ENCODE assay signal across 1 cellular context in the genomic region with DNA sequence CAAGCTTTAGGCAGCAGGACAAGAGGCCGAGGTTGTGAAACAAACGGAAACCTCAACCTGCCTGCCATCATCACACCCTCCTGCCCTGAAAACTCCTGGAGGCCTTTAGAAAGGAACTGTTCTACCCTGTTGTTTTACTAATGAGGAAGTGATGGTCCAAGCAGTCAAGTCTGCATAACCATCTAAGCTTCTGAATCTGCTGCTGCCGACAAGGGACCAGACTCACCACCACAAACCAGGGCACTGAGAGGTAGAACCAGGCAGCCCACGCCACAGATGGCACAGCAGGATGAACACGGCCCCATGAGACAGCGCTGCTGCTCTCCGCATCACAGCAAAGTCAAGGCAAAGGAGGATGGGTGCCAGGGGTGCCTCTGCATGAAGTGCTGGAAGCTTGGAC.
TF ChIP-seq lines count a peak whose summit lies in the region.

No MANE protein-coding gene starts in this region.

TF ChIP-seq in WTC11, 78 proteins besides CTCF, POLR2A, EP300 and RAD21 (continued from another document):
- TF ChIP-seq, protein P1, sequence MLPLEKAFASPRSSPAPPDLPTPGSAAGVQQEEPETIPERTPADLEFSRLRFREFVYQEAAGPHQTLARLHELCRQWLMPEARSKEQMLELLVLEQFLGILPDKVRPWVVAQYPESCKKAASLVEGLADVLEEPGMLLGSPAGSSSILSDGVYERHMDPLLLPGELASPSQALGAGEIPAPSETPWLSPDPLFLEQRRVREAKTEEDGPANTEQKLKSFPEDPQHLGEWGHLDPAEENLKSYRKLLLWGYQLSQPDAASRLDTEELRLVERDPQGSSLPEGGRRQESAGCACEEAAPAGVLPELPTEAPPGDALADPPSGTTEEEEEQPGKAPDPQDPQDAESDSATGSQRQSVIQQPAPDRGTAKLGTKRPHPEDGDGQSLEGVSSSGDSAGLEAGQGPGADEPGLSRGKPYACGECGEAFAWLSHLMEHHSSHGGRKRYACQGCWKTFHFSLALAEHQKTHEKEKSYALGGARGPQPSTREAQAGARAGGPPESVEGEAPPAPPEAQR (CRISPR knock-in tag; IDR thresholded peaks at IDR 0.05): no peak
- TF ChIP-seq CBFB (CRISPR knock-in tag; IDR thresholded peaks at IDR 0.05; ENCODE audit: low read depth) (no peak), ZNF121 (CRISPR knock-in tag; IDR thresholded peaks at IDR 0.05) (no peak)
